26 cellular contexts compared by ENCODE assay signal in the genomic region with DNA sequence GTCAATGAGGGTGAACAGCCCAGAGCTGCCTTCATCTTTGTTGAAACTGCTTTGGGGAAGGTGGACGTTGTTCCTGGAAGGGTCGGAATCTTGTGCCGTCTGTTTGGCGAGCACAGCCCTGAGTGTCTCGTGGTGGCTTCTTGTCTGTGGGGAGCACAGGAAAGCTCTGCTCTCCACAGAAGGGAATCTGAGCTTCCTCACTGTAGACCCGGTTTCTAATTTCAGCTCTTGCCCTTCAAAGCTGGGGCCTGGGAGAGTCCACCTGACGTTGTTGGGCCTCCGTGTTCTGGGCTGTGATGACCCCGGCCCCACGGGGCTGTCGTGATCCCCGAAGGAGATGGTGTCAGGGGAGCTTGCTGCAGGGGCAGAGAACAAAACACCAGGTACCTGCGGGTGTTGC. TPM values are rescaled to one million over a fixed set of nuclear protein-coding genes. Genes with fewer than 3 reads are reported as not detected.
"Had no signal": no experiment of that assay in that cellular context is flagged by ENCODE, and none has a peak within 500 bp of the region (broad histone marks: within the 10 kb centered on the region; RNA-seq: fewer than 3 reads in every experiment).

No MANE protein-coding gene starts in this region.

- H3K27me3 Mint-ChIP-seq: activated CD8-positive, alpha-beta memory T cell treated with anti-CD3 and anti-CD28 coated beads, Interleukin-2, amount 10 ng/mL, durations not matched to agents 7 days and 5 days had no signal

- H3K27me3 ChIP-seq: ascending aorta, brain microvascular endothelial cell, ovary, tibial nerve had no signal

- H3K36me3 ChIP-seq: ascending aorta, brain microvascular endothelial cell, left ventricle myocardium inferior, ovary, stomach, tibial nerve had no signal

- H3K9me3 Mint-ChIP-seq: activated naive CD8-positive, alpha-beta T cell treated with anti-CD3 and anti-CD28 coated beads, Interleukin-2, amount 10 ng/mL, durations not matched to agents 7 days and 5 days; activated T-helper 1 cell treated with anti-CD3 and anti-CD28 coated beads, Interleukin-12 subunit alpha, Interleukin-12 subunit beta, Interleukin-2, Interleukin-4 antibody, amounts not matched to agents 30 ng/mL and 10 ng/mL and 1 ng/mL, durations not matched to agents 14 hours and 24 hours and 36 hours; endodermal cell; T-helper 2 cell treated with Interferon-gamma antibody and Interleukin-4, amounts not matched to agents 5 μg/mL and 100 μg/mL, for 36 hours had no signal

- DNase-seq: activated CD4-positive, alpha-beta T cell treated with anti-CD3 and anti-CD28 coated beads for 36 hours; activated CD4-positive, CD25-positive, alpha-beta regulatory T cell; activated CD8-positive, alpha-beta memory T cell treated with anti-CD3 and anti-CD28 coated beads, Interleukin-2, amount 10 ng/mL, durations not matched to agents 7 days and 5 days; activated CD8-positive, alpha-beta T cell treated with anti-CD3 and anti-CD28 coated beads, Interleukin-2, amount 10 ng/mL, durations not matched to agents 7 days and 5 days; activated gamma-delta T cell; activated naive CD4-positive, alpha-beta T cell treated with anti-CD3 and anti-CD28 coated beads, Interleukin-2, amount 10 ng/mL, durations not matched to agents 7 days and 5 days; activated naive CD8-positive, alpha-beta T cell treated with anti-CD3 and anti-CD28 coated beads, Interleukin-2, amount 10 ng/mL, durations not matched to agents 7 days and 5 days; brain microvascular endothelial cell; central memory CD4-positive, alpha-beta T cell; endodermal cell; foreskin fibroblast; left ventricle myocardium inferior; mucosa of descending colon; ovary; stimulated activated CD4-positive, alpha-beta T cell treated with anti-CD3 and anti-CD28 coated beads, Interleukin-15, amount 100 ng/mL, for 24 hours; stimulated activated CD4-positive, alpha-beta T cell treated with anti-CD3 and anti-CD28 coated beads, Interleukin-2, amount 100 ng/mL, for 24 hours; stimulated activated naive B cell treated with anti-CD40 and anti-IgM and Interleukin-4, amounts not matched to agents 10 μg/mL and 1 μg/mL and 100 μg/mL, for 72 hours; stomach; T-cell had no signal

- H3K27ac ChIP-seq: ascending aorta, brain microvascular endothelial cell, left ventricle myocardium inferior, ovary, stomach had no signal

- H3K27ac Mint-ChIP-seq: activated CD4-positive, alpha-beta T cell treated with anti-CD3 and anti-CD28 coated beads for 36 hours; activated CD8-positive, alpha-beta memory T cell treated with anti-CD3 and anti-CD28 coated beads, Interleukin-2, amount 10 ng/mL, durations not matched to agents 7 days and 5 days; activated CD8-positive, alpha-beta T cell treated with anti-CD3 and anti-CD28 coated beads, Interleukin-2, amount 10 ng/mL, durations not matched to agents 7 days and 5 days; activated naive CD4-positive, alpha-beta T cell treated with anti-CD3 and anti-CD28 coated beads, Interleukin-2, amount 10 ng/mL, durations not matched to agents 7 days and 5 days; activated naive CD8-positive, alpha-beta T cell treated with anti-CD3 and anti-CD28 coated beads, Interleukin-2, amount 10 ng/mL, durations not matched to agents 7 days and 5 days; activated T-helper 1 cell treated with anti-CD3 and anti-CD28 coated beads, Interleukin-12 subunit alpha, Interleukin-12 subunit beta, Interleukin-2, Interleukin-4 antibody, amounts not matched to agents 30 ng/mL and 10 ng/mL and 1 ng/mL, durations not matched to agents 14 hours and 24 hours and 36 hours; endodermal cell; natural killer cell treated with Interleukin-12 subunit alpha and Interleukin-12 subunit beta and Interleukin-15 and Interleukin-18, amount 100 ng/mL, for 72 hours; progenitor cell of endocrine pancreas; stimulated activated naive B cell treated with anti-CD40 and anti-IgM and Interleukin-4, amounts not matched to agents 10 μg/mL and 1 μg/mL and 100 μg/mL, for 72 hours; T-cell; T-helper 2 cell treated with Interferon-gamma antibody and Interleukin-4, amounts not matched to agents 5 μg/mL and 100 μg/mL, for 36 hours had no signal

- ATAC-seq: activated CD4-positive, alpha-beta T cell treated with anti-CD3 and anti-CD28 coated beads for 36 hours; activated CD8-positive, alpha-beta memory T cell treated with anti-CD3 and anti-CD28 coated beads, Interleukin-2, amount 10 ng/mL, durations not matched to agents 7 days and 5 days; activated CD8-positive, alpha-beta T cell treated with anti-CD3 and anti-CD28 coated beads, Interleukin-2, amount 10 ng/mL, durations not matched to agents 7 days and 5 days; esophagus mucosa; mucosa of descending colon; natural killer cell treated with Interleukin-12 subunit alpha and Interleukin-12 subunit beta and Interleukin-15 and Interleukin-18, amount 100 ng/mL, for 72 hours; stimulated activated naive B cell treated with anti-CD40 and anti-IgM and Interleukin-4, amounts not matched to agents 10 μg/mL and 1 μg/mL and 100 μg/mL, for 72 hours; T-cell had no signal

- H3K4me1 Mint-ChIP-seq: activated CD4-positive, alpha-beta T cell treated with anti-CD3 and anti-CD28 coated beads for 36 hours; activated CD8-positive, alpha-beta memory T cell treated with anti-CD3 and anti-CD28 coated beads, Interleukin-2, amount 10 ng/mL, durations not matched to agents 7 days and 5 days; activated naive CD4-positive, alpha-beta T cell treated with anti-CD3 and anti-CD28 coated beads, Interleukin-2, amount 10 ng/mL, durations not matched to agents 7 days and 5 days; activated naive CD8-positive, alpha-beta T cell treated with anti-CD3 and anti-CD28 coated beads, Interleukin-2, amount 10 ng/mL, durations not matched to agents 7 days and 5 days; stimulated activated naive B cell treated with anti-CD40 and anti-IgM and Interleukin-4, amounts not matched to agents 10 μg/mL and 1 μg/mL and 100 μg/mL, for 72 hours; T-cell had no signal

- H3K4me3 Mint-ChIP-seq: activated CD4-positive, alpha-beta T cell treated with anti-CD3 and anti-CD28 coated beads for 36 hours; activated CD8-positive, alpha-beta memory T cell treated with anti-CD3 and anti-CD28 coated beads, Interleukin-2, amount 10 ng/mL, durations not matched to agents 7 days and 5 days; activated CD8-positive, alpha-beta T cell treated with anti-CD3 and anti-CD28 coated beads, Interleukin-2, amount 10 ng/mL, durations not matched to agents 7 days and 5 days; activated naive CD4-positive, alpha-beta T cell treated with anti-CD3 and anti-CD28 coated beads, Interleukin-2, amount 10 ng/mL, durations not matched to agents 7 days and 5 days; activated naive CD8-positive, alpha-beta T cell treated with anti-CD3 and anti-CD28 coated beads, Interleukin-2, amount 10 ng/mL, durations not matched to agents 7 days and 5 days; activated T-helper 1 cell treated with anti-CD3 and anti-CD28 coated beads, Interleukin-12 subunit alpha, Interleukin-12 subunit beta, Interleukin-2, Interleukin-4 antibody, amounts not matched to agents 30 ng/mL and 10 ng/mL and 1 ng/mL, durations not matched to agents 14 hours and 24 hours and 36 hours; endodermal cell; natural killer cell treated with Interleukin-12 subunit alpha and Interleukin-12 subunit beta and Interleukin-15 and Interleukin-18, amount 100 ng/mL, for 72 hours; stimulated activated naive B cell treated with anti-CD40 and anti-IgM and Interleukin-4, amounts not matched to agents 10 μg/mL and 1 μg/mL and 100 μg/mL, for 72 hours; T-cell; T-helper 2 cell treated with Interferon-gamma antibody and Interleukin-4, amounts not matched to agents 5 μg/mL and 100 μg/mL, for 36 hours had no signal

- H3K36me3 Mint-ChIP-seq: activated CD8-positive, alpha-beta memory T cell treated with anti-CD3 and anti-CD28 coated beads, Interleukin-2, amount 10 ng/mL, durations not matched to agents 7 days and 5 days; activated naive CD4-positive, alpha-beta T cell treated with anti-CD3 and anti-CD28 coated beads, Interleukin-2, amount 10 ng/mL, durations not matched to agents 7 days and 5 days; activated naive CD8-positive, alpha-beta T cell treated with anti-CD3 and anti-CD28 coated beads, Interleukin-2, amount 10 ng/mL, durations not matched to agents 7 days and 5 days; natural killer cell treated with Interleukin-12 subunit alpha and Interleukin-12 subunit beta and Interleukin-15 and Interleukin-18, amount 100 ng/mL, for 72 hours; stimulated activated naive B cell treated with anti-CD40 and anti-IgM and Interleukin-4, amounts not matched to agents 10 μg/mL and 1 μg/mL and 100 μg/mL, for 72 hours; T-cell had no signal

- H3K4me3 ChIP-seq: ascending aorta, left ventricle myocardium inferior, mucosa of descending colon, ovary, stomach, tibial nerve had no signal

- H3K9me3 ChIP-seq: ascending aorta, mucosa of descending colon, ovary had no signal

RNA-seq across cellular contexts. Expression of a gene that starts 47.5 kb away (rescaled TPM):
- total RNA-seq: activated CD8-positive, alpha-beta T cell treated with anti-CD3 and anti-CD28 coated beads, Interleukin-2, amount 10 ng/mL, durations not matched to agents 7 days and 5 days; activated naive CD8-positive, alpha-beta T cell treated with anti-CD3 and anti-CD28 coated beads, Interleukin-2, amount 10 ng/mL, durations not matched to agents 7 days and 5 days; activated T-helper 1 cell treated with anti-CD3 and anti-CD28 coated beads, Interleukin-12 subunit alpha, Interleukin-12 subunit beta, Interleukin-2, Interleukin-4 antibody, amounts not matched to agents 30 ng/mL and 10 ng/mL and 1 ng/mL, durations not matched to agents 14 hours and 24 hours and 36 hours had no signal
